8 cellular contexts compared by ENCODE assay signal in genomic region chr17:45490615-45491433, GRCh38. TPM values are rescaled to one million over a fixed set of nuclear protein-coding genes. Genes with fewer than 3 reads are reported as not detected.
DNase-seq lines count a peak whose midpoint lies in the region; ATAC-seq, FAIRE-seq and TF ChIP-seq lines count a peak whose summit lies in the region.
"Not testable (repeated sequence)": the region's sequence is repeated elsewhere in the genome, so short reads cannot be mapped to it uniquely, and the experiment has no call there.

TSS of gene PLEKHM1 (minus strand) at chr17:45490721. CDS start at chr17:45482484, 8,237 bp downstream.

- not testable (repeated sequence) for TF ChIP-seq CTCF in cardiac muscle cell (IDR thresholded peaks at IDR 0.05; ENCODE audit: low read depth, low read length); parathyroid adenoma (IDR thresholded peaks at IDR 0.05)

- H3K27me3 ChIP-seq in adipocyte (replicated peaks; ENCODE audit: control insufficient read depth, insufficient read depth, low read length); cardiac muscle cell; parathyroid adenoma (ENCODE audit: control insufficient read depth, insufficient read depth, low read length); thymus (ENCODE audit: control insufficient read depth, insufficient read depth): not testable (repeated sequence)

- not testable (repeated sequence) for H3K79me2 ChIP-seq in parathyroid adenoma

- peaks cover 18% of the 10 kb centered on the region for H3K4me1 ChIP-seq in adipocyte (ENCODE audit: control insufficient read depth, insufficient read depth, low read length)
- H3K4me1 ChIP-seq in cardiac muscle cell (ENCODE audit: low read depth); parathyroid adenoma; thymus (ENCODE audit: control insufficient read depth, insufficient read depth, low read length): not testable (repeated sequence)

- not testable (repeated sequence) for TF ChIP-seq POLR2A in GM12891 (IDR thresholded peaks at IDR 0.05; ENCODE audit: low read depth, low read length)

- under 1% methylated on average over 55 of the region's 59 CpGs for WGBS in thymus

- H3K4me3 ChIP-seq in adipocyte (ENCODE audit: low read length): peak within 1 kb of the TSS; percentile 83
- H3K4me3 ChIP-seq in cardiac muscle cell: peak within 1 kb of the TSS; percentile 65
- H3K4me3 ChIP-seq in parathyroid adenoma (ENCODE audit: low read depth, low read length): peak within 1 kb of the TSS; percentile 57
- peak within 1 kb of the TSS; percentile 58 for H3K4me3 ChIP-seq in thymus (ENCODE audit: low read length)

- H3K27ac ChIP-seq in cardiac muscle cell (peak within 1 kb of the TSS; percentile 62), parathyroid adenoma (peak within 1 kb of the TSS; percentile 64), thymus (ENCODE audit: low read depth) (peak within 1 kb of the TSS; percentile 90)

- H3K9ac ChIP-seq in adipocyte (ENCODE audit: low read length): peak within 1 kb of the TSS; percentile 83
- H3K9ac ChIP-seq in parathyroid adenoma: peak within 1 kb of the TSS; percentile 67

- peak within 1 kb of the TSS; percentile 87 for H2AFZ ChIP-seq in parathyroid adenoma

- peak within 1 kb of the TSS; percentile 63 for H3K4me2 ChIP-seq in parathyroid adenoma (ENCODE audit: low read length)

- H3K9me3 ChIP-seq in adipocyte (ENCODE audit: control insufficient read depth, low read length); cardiac muscle cell (ENCODE audit: low read depth); parathyroid adenoma (ENCODE audit: control insufficient read depth, low read length); thymus (ENCODE audit: control insufficient read depth): not testable (repeated sequence)

- FAIRE-seq in GM12891 (lab: Jason Lieb, UNC): peak; percentile 94

- ATAC-seq in HG02763 (IDR thresholded peaks at IDR 0.05; ENCODE audit: unreplicated experiment): peak; percentile 94

- DNase-seq in GM12891 (ENCODE audit: insufficient read length, low spot score) (peak; percentile 81), NCI-H1417 treated with DMSO at 0.1 percent for 48 hours (lab: John Stamatoyannopoulos, UW) (peak; percentile 28), T-helper 1 cell (peak; percentile 66 to 87 (median 71)), adipocyte (ENCODE audit: low read depth) (peak; percentile 88), cardiac muscle cell (ENCODE audit: low read depth in 1 of 2, low spot score in 1 of 2) (peak; percentile 85 to 87)

- H3K36me3 ChIP-seq in adipocyte (ENCODE audit: control insufficient read depth, insufficient read depth, low read length, severe bottlenecking); cardiac muscle cell; parathyroid adenoma (ENCODE audit: control insufficient read depth, insufficient read depth, low read length); thymus (ENCODE audit: control insufficient read depth, insufficient read depth): not testable (repeated sequence)

RNA-seq across cellular contexts. Expression of gene PLEKHM1, which starts in this region (rescaled TPM):
- polyA plus RNA-seq in GM12891 (2012; ENCODE audit: low read depth, missing spikeins): 5.7 TPM
- 16.7 and 50.8 TPM in 2 replicates for total RNA-seq in cardiac muscle cell
- 13.1 and 13.5 TPM in 2 replicates for polyA plus RNA-seq in cardiac muscle cell
- 22.9 TPM for polyA plus RNA-seq in thymus

Comparison
In these comparisons a context has a peak if more than half of its experiments do, and no peak if none do; other contexts are left out.
1. Peak in every context shown above with its lines: DNase-seq, ATAC-seq, H3K4me3 ChIP-seq and H3K27ac ChIP-seq.
2. DNase-seq: peak in every context shown above with its lines; median percentile 88 in adipocyte; 86 in cardiac muscle cell; 81 in GM12891; 71 in T-helper 1 cell; 28 in NCI-H1417 treated with DMSO at 0.1 percent for 48 hours.